Comparison of ENCODE assay signal across 8 cellular contexts in the genomic region with DNA sequence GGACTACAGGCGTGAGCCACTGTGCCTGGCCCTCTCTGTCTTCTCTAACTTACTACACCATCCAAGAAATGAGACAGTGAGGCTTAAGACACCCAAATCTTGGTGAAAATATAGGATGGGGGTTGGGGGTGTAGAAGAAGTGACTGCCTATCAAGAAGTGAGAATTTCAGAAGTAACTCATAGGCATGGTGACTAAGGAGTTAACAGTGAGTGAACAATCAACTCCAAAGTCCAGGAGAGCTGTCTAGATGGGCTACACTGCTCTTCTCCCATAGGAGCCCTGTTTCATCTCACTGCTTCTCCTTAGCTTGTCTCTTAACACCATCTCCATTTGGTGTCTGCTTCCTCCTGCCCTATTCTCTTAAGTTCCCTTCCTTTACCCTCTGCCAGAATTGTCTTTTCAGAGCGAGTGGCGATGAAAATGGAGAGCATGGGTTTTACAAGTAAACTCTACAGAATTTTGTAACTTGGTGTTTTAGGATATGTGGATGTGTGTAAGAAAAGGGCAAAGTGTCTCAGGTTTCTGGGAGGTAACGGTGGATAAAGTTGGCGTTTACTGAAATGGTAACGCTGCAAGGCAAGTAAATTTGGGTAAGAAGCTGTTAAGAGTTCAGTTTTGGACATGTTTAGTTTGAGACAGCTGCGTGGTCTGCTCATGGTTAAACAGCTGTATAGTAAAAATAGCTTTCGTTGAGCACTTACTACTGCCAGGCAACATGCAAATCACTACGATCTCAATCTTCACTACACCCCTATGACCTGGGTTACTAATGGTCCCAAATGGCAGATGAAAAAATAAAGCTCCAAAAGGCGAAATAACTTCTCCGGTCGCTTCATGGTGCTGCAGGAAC. TPM values are rescaled to one million over a fixed set of nuclear protein-coding genes. Genes with fewer than 3 reads are reported as not detected.
DNase-seq lines count a peak whose midpoint lies in the region; ATAC-seq and TF ChIP-seq lines count a peak whose summit lies in the region.

No MANE protein-coding gene starts in this region.

- peaks cover 26% of the 10 kb centered on the region for H3K4me1 Mint-ChIP-seq in activated T-cell treated with anti-CD3 and anti-CD28 coated beads, Interleukin-2, amount 50 U/mL, for 72 hours (ENCODE audit: low read depth)

- TF ChIP-seq CTCF in sigmoid colon (IDR thresholded peaks at IDR 0.05) = no peak

- intact Hi-C loops in left ventricle myocardium superior (cut with micrococcal nuclease) (loop anchor here (10.0 kb wide), 1 partner anchor 175 kb away; no protein-coding TSS in a partner anchor), sigmoid colon (cut with DNase I) (loop anchor here (5.0 to 10.0 kb wide), 2 partner anchors 87 to 415 kb away; a partner anchor contains a TSS)

- peaks cover 0 to 29% (median 25%) of the 10 kb centered on the region in 4 donors for H3K4me1 ChIP-seq in sigmoid colon

- H3K9me3 Mint-ChIP-seq in activated T-cell treated with anti-CD3 and anti-CD28 coated beads, Interleukin-2, amount 50 U/mL, for 72 hours = no peaks in the 10 kb centered on the region

- H3K4me3 ChIP-seq in sigmoid colon = peak overlapping the region; percentile 56 to 87 (median 68)

- no peaks in the 10 kb centered on the region for H3K27me3 ChIP-seq in sigmoid colon

- peaks cover 16 to 19% of the 10 kb centered on the region in 2 donors for H3K36me3 Mint-ChIP-seq in activated T-cell treated with anti-CD3 and anti-CD28 coated beads, Interleukin-2, amount 50 U/mL, for 72 hours (ENCODE audit: insufficient read depth in 2 of 2)

- no peaks in the 10 kb centered on the region for H3K9me3 ChIP-seq in sigmoid colon

- no peak for TF ChIP-seq POLR2A in sigmoid colon (IDR thresholded peaks at IDR 0.05)

- peak; percentile 17 for DNase-seq in AG08396 (ENCODE audit: low spot score)
- DNase-seq in activated T-cell treated with anti-CD3 and anti-CD28 coated beads, Interleukin-2, amount 50 U/mL, for 72 hours = peak in 1 of 2 donors; percentile 4
- no peak for DNase-seq in left ventricle myocardium superior
- no peak for DNase-seq in sigmoid colon
- DNase-seq in DMS53 (lab: John Stamatoyannopoulos, UW) = no peak
- no peak for DNase-seq in DMS 273 treated with DMSO at 0.1 percent for 48 hours (lab: John Stamatoyannopoulos, UW)

- TF ChIP-seq EP300 in sigmoid colon (IDR thresholded peaks at IDR 0.05) = no peak

- peak overlapping the region; percentile 99 for H3K27ac Mint-ChIP-seq in activated T-cell treated with anti-CD3 and anti-CD28 coated beads, Interleukin-2, amount 50 U/mL, for 72 hours

- peak; percentile 48 for ATAC-seq in GM19043 (IDR thresholded peaks at IDR 0.05; ENCODE audit: low read depth, unreplicated experiment)
- peak; percentile 52 for ATAC-seq in HG03196 (IDR thresholded peaks at IDR 0.05; ENCODE audit: unreplicated experiment)
- ATAC-seq in activated T-cell treated with anti-CD3 and anti-CD28 coated beads, Interleukin-2, amount 50 U/mL, for 72 hours (replicated peaks in 1 of 2) = peak in 1 of 2 donors; percentile 30
- peak; percentile 18 for ATAC-seq in left ventricle myocardium superior

- peak overlapping the region; percentile 85 to 93 (median 92) for H3K27ac ChIP-seq in sigmoid colon

- H3K27me3 Mint-ChIP-seq in activated T-cell treated with anti-CD3 and anti-CD28 coated beads, Interleukin-2, amount 50 U/mL, for 72 hours (ENCODE audit: low read depth) = peaks cover 2% of the 10 kb centered on the region

- peaks cover 0 to 18% (median 0%) of the 10 kb centered on the region in 4 donors for H3K36me3 ChIP-seq in sigmoid colon

- 3 to 6% methylated on average over 12 of the region's 12 CpGs for WGBS in sigmoid colon, 2 donors

- H3K4me3 Mint-ChIP-seq in activated T-cell treated with anti-CD3 and anti-CD28 coated beads, Interleukin-2, amount 50 U/mL, for 72 hours = peak overlapping the region; percentile 96 to 97

RNA-seq across cellular contexts. Expression of a gene that starts 22.5 kb away (rescaled TPM):
- total RNA-seq in activated T-cell treated with anti-CD3 and anti-CD28 coated beads, Interleukin-2, amount 50 U/mL, for 72 hours = not detected
- not detected for total RNA-seq in left ventricle myocardium superior
- not detected for total RNA-seq in sigmoid colon
- 100 to 1,000 TPM in 2 of 3 donors, 10 to 100 TPM in 1; 22.1 to 167 (median 110) TPM for polyA plus RNA-seq in sigmoid colon
